ENCODE assay signal across 9 cellular contexts in genomic region chr6:26522488-26523228, GRCh38. TPM values are rescaled to one million over a fixed set of nuclear protein-coding genes. Genes with fewer than 3 reads are reported as not detected.
DNase-seq lines count a peak whose midpoint lies in the region; ATAC-seq and TF ChIP-seq lines count a peak whose summit lies in the region.
"Not testable (repeated sequence)": the region's sequence is repeated elsewhere in the genome, so short reads cannot be mapped to it uniquely, and the experiment has no call there.
"Had no signal": no experiment of that assay in that cellular context is flagged by ENCODE, and none has a peak within 500 bp of the region (broad histone marks: within the 10 kb centered on the region; RNA-seq: fewer than 3 reads in every experiment).

No MANE protein-coding gene starts in this region.

- DNase-seq in Caco-2 (peak in 1 of 2 experiments; percentile 24), MG63 (peak; percentile 58), activated T-helper 1 cell treated with Interleukin-2 at 50 U/mL for 16 hours (ENCODE audit: low read depth) (peak; percentile 4), choroid plexus epithelial cell (ENCODE audit: low read depth) (peak; percentile 38)
- DNase-seq in Panc1 (ENCODE audit: low read depth, low spot score); right cardiac atrium: not testable (repeated sequence)

- in situ Hi-C loops in Panc1 (cut with HindIII; ENCODE audit: low pct_unique_long_range_greater_than_20kb, low sequenced_read_pairs), result not testable (repeated sequence)

- H3K4me1 Mint-ChIP-seq in Caco-2 (ENCODE audit: low read depth, unreplicated experiment) (peaks cover 28% of the 10 kb centered on the region), nephron (peaks cover 26% of the 10 kb centered on the region)

- H3K27ac Mint-ChIP-seq in Caco-2 (ENCODE audit: unreplicated experiment), result peak overlapping the region; percentile 96
- peak overlapping the region; percentile 97 to 99 (median 99) for H3K27ac Mint-ChIP-seq in nephron

- CTCF ChIA-PET in Caco-2 (lab: Charles Lee); Panc1 (lab: Charles Lee): not testable (repeated sequence)

- TSS peak; percentile 34 for BruUV-seq in Caco-2 (replicated peaks; lab: Mats Ljungman, UMichigan)
- BruUV-seq in Panc1 (replicated peaks; lab: Mats Ljungman, UMichigan), result TSS peak; percentile 66

- POLR2A ChIA-PET in Caco-2 (lab: Charles Lee), result interaction anchor here (2.5 kb wide), 1 partner anchor 10 kb away, joined by 9 read pairs; no protein-coding TSS in a partner anchor
- POLR2A ChIA-PET in Panc1 (lab: Charles Lee), result not testable (repeated sequence)

- H3K27me3 ChIP-seq in Caco-2 (replicated peaks; ENCODE audit: control insufficient read depth, insufficient read depth, low read length); MG63; Panc1 (ENCODE audit: control insufficient read depth, insufficient read depth, low read length); right cardiac atrium (ENCODE audit: control insufficient read depth, insufficient read depth); stomach smooth muscle (ENCODE audit: control insufficient read depth in 1 of 2, insufficient read depth in 2 of 2, low read length in 2 of 2): not testable (repeated sequence)

- H3K27ac ChIP-seq in Panc1 (ENCODE audit: low read length) (peak overlapping the region; percentile 98), stomach smooth muscle (ENCODE audit: low read length) (peak overlapping the region; percentile 95)
- not testable (repeated sequence) for H3K27ac ChIP-seq in right cardiac atrium (ENCODE audit: low read length)

- not testable (repeated sequence) for TF ChIP-seq CTCF in Caco-2 (IDR thresholded peaks at IDR 0.05; ENCODE audit: insufficient read depth in 1 of 2, low read depth in 1 of 2, low read length in 1 of 2, severe bottlenecking in 1 of 2, unreplicated experiment in 1 of 2); Panc1 (IDR thresholded peaks at IDR 0.05); choroid plexus epithelial cell (conservative IDR thresholded peaks at IDR 0.05; ENCODE audit: low read depth, low read length); nephron (IDR thresholded peaks at IDR 0.05; ENCODE audit: unreplicated experiment in 3 of 3)

- H3K4me1 ChIP-seq in Caco-2; Panc1 (ENCODE audit: control insufficient read depth, insufficient read depth, low read length); right cardiac atrium (ENCODE audit: control insufficient read depth, insufficient read depth, low read length); stomach smooth muscle (ENCODE audit: control insufficient read depth, insufficient read depth, low read length): not testable (repeated sequence)

- intact Hi-C loops in Caco-2 (cut with micrococcal nuclease; ENCODE audit: unreplicated experiment), result loop anchor here (5.0 kb wide), 1 partner anchor 45 kb away; no protein-coding TSS in a partner anchor
- intact Hi-C loops in Panc1 (cut with micrococcal nuclease; ENCODE audit: unreplicated experiment); right cardiac atrium (cut with DNase I): not testable (repeated sequence)

- not testable (repeated sequence) for H3K9me3 Mint-ChIP-seq in Caco-2 (ENCODE audit: unreplicated experiment); nephron

- 78% methylated on average over 11 of the region's 11 CpGs for WGBS in right cardiac atrium

- ATAC-seq in Panc1, right cardiac atrium: not testable (repeated sequence)

- peak overlapping the region; percentile 92 for H3K4me3 Mint-ChIP-seq in Caco-2 (ENCODE audit: unreplicated experiment)
- peak overlapping the region; percentile 81 to 94 (median 89) for H3K4me3 Mint-ChIP-seq in nephron

- H3K4me3 ChIP-seq in Caco-2 (ENCODE audit: low read depth, low read length), result peak overlapping the region; percentile 94
- peak overlapping the region; percentile 63 for H3K4me3 ChIP-seq in MG63
- peak overlapping the region; percentile 65 to 66 for H3K4me3 ChIP-seq in Panc1 (ENCODE audit: low read depth in 2 of 2, low read length in 2 of 2)
- peak overlapping the region; percentile 71 for H3K4me3 ChIP-seq in choroid plexus epithelial cell (ENCODE audit: low read depth, low read length)
- H3K4me3 ChIP-seq in right cardiac atrium (ENCODE audit: low read length), result peak overlapping the region; percentile 97
- peak overlapping the region; percentile 76 to 79 for H3K4me3 ChIP-seq in stomach smooth muscle (ENCODE audit: low read length in 2 of 2)

- H3K9me3 ChIP-seq in Caco-2; MG63; Panc1 (ENCODE audit: control insufficient read depth, insufficient read depth, low read depth, low read length); right cardiac atrium (ENCODE audit: control insufficient read depth, low read length); stomach smooth muscle (ENCODE audit: control insufficient read depth in 2 of 2, low read length in 2 of 2): not testable (repeated sequence)

- peak overlapping the region in 1 of 2 donors; percentile 84 for H3K9ac ChIP-seq in stomach smooth muscle (ENCODE audit: low read length in 2 of 2)

- peaks cover 22% of the 10 kb centered on the region for H3K36me3 Mint-ChIP-seq in Caco-2 (ENCODE audit: insufficient read depth, unreplicated experiment)
- H3K36me3 Mint-ChIP-seq in nephron (ENCODE audit: low read depth), result not testable (repeated sequence)

- not testable (repeated sequence) for H3K36me3 ChIP-seq in Caco-2 (ENCODE audit: control insufficient read depth, insufficient read depth, low read length); MG63; Panc1 (ENCODE audit: control insufficient read depth, insufficient read depth, low read length); stomach smooth muscle (ENCODE audit: control insufficient read depth in 2 of 2, insufficient read depth in 2 of 2, low read length in 2 of 2)

- H3K27me3 Mint-ChIP-seq in Caco-2 (ENCODE audit: insufficient read depth, unreplicated experiment); nephron (ENCODE audit: low read depth): not testable (repeated sequence)

RNA-seq across cellular contexts. Expression of gene HMGN4, which starts 15.5 kb away (rescaled TPM):
- total RNA-seq in Caco-2 (2022), result 29.6 and 30.8 TPM in 2 replicates
- total RNA-seq in MG63 (2014; rRNA removed; shearing (Covaris generic); ENCODE audit: low replicate concordance), result 70.7 and 71.8 TPM in 2 replicates
- 60.5 TPM for total RNA-seq in Panc1 (2021; ENCODE audit: unreplicated experiment)
- 67.7 TPM for polyA plus RNA-seq in Panc1 (2012; ENCODE audit: insufficient read length)
- 10 to 100 TPM; 34.6 to 42.9 (median 35.9) TPM for total RNA-seq in right cardiac atrium
- polyA plus RNA-seq in right cardiac atrium, result 20.1 TPM

RNA-seq across cellular contexts. Expression of gene BTN1A1, which starts 22.6 kb away (rescaled TPM):
- 7.3 and 8.3 TPM in 2 replicates for total RNA-seq in Caco-2 (2022)
- not detected in 2 replicates for total RNA-seq in MG63 (2014; rRNA removed; shearing (Covaris generic); ENCODE audit: low replicate concordance)
- total RNA-seq in Panc1 (2021; ENCODE audit: unreplicated experiment), result 0.10 TPM
- polyA plus RNA-seq in Panc1 (2012; ENCODE audit: insufficient read length), result not detected
- not detected for total RNA-seq in right cardiac atrium
- polyA plus RNA-seq in right cardiac atrium, result not detected
- total RNA-seq: pancreas had no signal
- polyA plus RNA-seq: pancreas had no signal
